14 cellular contexts compared by ENCODE assay signal in genomic region chr7:50302486-50303081, GRCh38. TPM values are rescaled to one million over a fixed set of nuclear protein-coding genes. Genes with fewer than 3 reads are reported as not detected.
DNase-seq lines count a peak whose midpoint lies in the region; ATAC-seq and TF ChIP-seq lines count a peak whose summit lies in the region.
"Had no signal": no experiment of that assay in that cellular context is flagged by ENCODE, and none has a peak within 500 bp of the region (broad histone marks: within the 10 kb centered on the region; RNA-seq: fewer than 3 reads in every experiment).

No MANE protein-coding gene starts in this region.

- no peak overlapping the region for H2BK15ac ChIP-seq in mesendoderm (replicated peaks; ENCODE audit: low read depth)

- intact Hi-C loops in CD4-positive, alpha-beta T cell (cut with DNase I, micrococcal nuclease), result loop anchor here in 1 of 2 experiments (2.0 to 5.0 kb wide), 2 partner anchors 30 to 160 kb away; no protein-coding TSS in a partner anchor
- intact Hi-C loops in activated T-helper 1 cell treated with anti-CD3 and anti-CD28 coated beads, Interleukin-12 subunit alpha, Interleukin-12 subunit beta, Interleukin-2, Interleukin-4 antibody, amounts not matched to agents 30 ng/mL and 10 ng/mL and 1 ng/mL, durations not matched to agents 14 hours and 24 hours and 36 hours (cut with micrococcal nuclease), result loop anchor here (1.0 kb wide), 1 partner anchor 10 kb away; no protein-coding TSS in a partner anchor

- no peak overlapping the region for H2BK120ac ChIP-seq in mesendoderm (ENCODE audit: low read depth, low read length)

- H2BK5ac ChIP-seq in mesendoderm (ENCODE audit: low read length), result no peak overlapping the region

- peak overlapping the region; percentile 86 for H3K4me3 Mint-ChIP-seq in CD4-positive, alpha-beta T cell
- peak overlapping the region; percentile 81 for H3K4me3 Mint-ChIP-seq in activated T-helper 1 cell treated with anti-CD3 and anti-CD28 coated beads, Interleukin-12 subunit alpha, Interleukin-12 subunit beta, Interleukin-2, Interleukin-4 antibody, amounts not matched to agents 30 ng/mL and 10 ng/mL and 1 ng/mL, durations not matched to agents 14 hours and 24 hours and 36 hours

- no peaks in the 10 kb centered on the region for H3K79me2 ChIP-seq in mesendoderm (ENCODE audit: control insufficient read depth, insufficient read depth, low read length)

- H3K4me2 ChIP-seq in mesendoderm (ENCODE audit: low read length), result no peak overlapping the region

- H3K56ac ChIP-seq in mesendoderm (ENCODE audit: low read length), result no peak overlapping the region

- no CpG with 5 or more reads among the region's 19 CpGs for WGBS in mesendoderm (ENCODE audit: extremely low coverage, insufficient coverage, low lambda C conversion rate)

- no peak for DNase-seq in CD4-positive, alpha-beta T cell
- DNase-seq in GM12864 (ENCODE audit: low read depth) (no peak), mesendoderm (peak; percentile 27), substantia nigra (lab: John Stamatoyannopoulos, UW) (no peak), NOMO-1 (lab: John Stamatoyannopoulos, UW; ENCODE audit: unreplicated experiment in 2 of 2) (no peak)
- no peak for DNase-seq in activated T-helper 1 cell treated with anti-CD3 and anti-CD28 coated beads, Interleukin-12 subunit alpha, Interleukin-12 subunit beta, Interleukin-2, Interleukin-4 antibody, amounts not matched to agents 30 ng/mL and 10 ng/mL and 1 ng/mL, durations not matched to agents 14 hours and 24 hours and 36 hours (ENCODE audit: low spot score)
- DNase-seq: head of caudate nucleus, NCI-H1694, NCI-H748 treated with DMSO at 0.1 percent for 48 hours had no signal

- H3K79me1 ChIP-seq in mesendoderm (ENCODE audit: low read length), result no peaks in the 10 kb centered on the region

- CTCF ChIA-PET in CD4-positive, alpha-beta T cell (lab: Charles Lee), result no interaction called here

- no peak overlapping the region for H3K9ac ChIP-seq in mesendoderm (ENCODE audit: low read length)

- no peaks in the 10 kb centered on the region for H3K9me3 ChIP-seq in CD4-positive, alpha-beta T cell (ENCODE audit: control insufficient read depth, low read length)
- H3K9me3 ChIP-seq: tibial nerve had no signal

- peaks cover 54% of the 10 kb centered on the region for H3K4me1 Mint-ChIP-seq in CD4-positive, alpha-beta T cell (ENCODE audit: low read depth)
- H3K4me1 Mint-ChIP-seq in activated T-helper 1 cell treated with anti-CD3 and anti-CD28 coated beads, Interleukin-12 subunit alpha, Interleukin-12 subunit beta, Interleukin-2, Interleukin-4 antibody, amounts not matched to agents 30 ng/mL and 10 ng/mL and 1 ng/mL, durations not matched to agents 14 hours and 24 hours and 36 hours (ENCODE audit: low read depth), result peaks cover 43% of the 10 kb centered on the region

- H3K4me1 ChIP-seq in mesendoderm (ENCODE audit: control insufficient read depth, low read depth, low read length), result no peaks in the 10 kb centered on the region

- H3K27ac Mint-ChIP-seq in CD4-positive, alpha-beta T cell, result peak overlapping the region; percentile 90
- peak overlapping the region; percentile 55 for H3K27ac Mint-ChIP-seq in activated T-helper 1 cell treated with anti-CD3 and anti-CD28 coated beads, Interleukin-12 subunit alpha, Interleukin-12 subunit beta, Interleukin-2, Interleukin-4 antibody, amounts not matched to agents 30 ng/mL and 10 ng/mL and 1 ng/mL, durations not matched to agents 14 hours and 24 hours and 36 hours

- H4K8ac ChIP-seq in mesendoderm (ENCODE audit: low read depth, low read length), result no peak overlapping the region

- POLR2A ChIA-PET in CD4-positive, alpha-beta T cell (lab: Charles Lee), result interaction anchor here (14.4 to 32.3 kb wide), 4 partner anchors 18 to 98 kb away, joined by 271 to 2111 read pairs (median 346); no protein-coding TSS in a partner anchor

- peak overlapping the region; percentile 60 for H3K27ac ChIP-seq in CD4-positive, alpha-beta T cell (ENCODE audit: low read depth, low read length)
- no peak overlapping the region for H3K27ac ChIP-seq in mesendoderm (ENCODE audit: low read depth, low read length)
- no peak overlapping the region for H3K27ac ChIP-seq in substantia nigra (ENCODE audit: low read depth, low read length, poor library complexity, severe bottlenecking)
- H3K27ac ChIP-seq: tibial nerve had no signal

- TF ChIP-seq CTCF in CD4-positive, alpha-beta T cell (IDR thresholded peaks at IDR 0.05), result no peak
- TF ChIP-seq CTCF in GM12864 (IDR thresholded peaks at IDR 0.05; ENCODE audit: low read depth, low read length, missing control alignments), result peak; percentile 4

- no peaks in the 10 kb centered on the region for H3K36me3 ChIP-seq in mesendoderm (ENCODE audit: control insufficient read depth, insufficient read depth, low read length)
- H3K36me3 ChIP-seq: tibial nerve had no signal

- H4K5ac ChIP-seq in mesendoderm (ENCODE audit: low read length), result no peak overlapping the region

- H3K9me3 Mint-ChIP-seq in CD4-positive, alpha-beta T cell, result no peaks in the 10 kb centered on the region
- no peaks in the 10 kb centered on the region for H3K9me3 Mint-ChIP-seq in activated T-helper 1 cell treated with anti-CD3 and anti-CD28 coated beads, Interleukin-12 subunit alpha, Interleukin-12 subunit beta, Interleukin-2, Interleukin-4 antibody, amounts not matched to agents 30 ng/mL and 10 ng/mL and 1 ng/mL, durations not matched to agents 14 hours and 24 hours and 36 hours

- no peak overlapping the region for H3K18ac ChIP-seq in mesendoderm (ENCODE audit: low read length)

- no peak overlapping the region for H2AK5ac ChIP-seq in mesendoderm (ENCODE audit: low read length)

- no peak for ATAC-seq in CD4-positive, alpha-beta T cell (ENCODE audit: poor library complexity)
- no peak for ATAC-seq in GM18907 (IDR thresholded peaks at IDR 0.05; ENCODE audit: unreplicated experiment)
- ATAC-seq in GM19395 (IDR thresholded peaks at IDR 0.05; ENCODE audit: unreplicated experiment), result no peak
- ATAC-seq: left lobe of liver had no signal

- no peaks in the 10 kb centered on the region for H3K27me3 ChIP-seq in CD4-positive, alpha-beta T cell (ENCODE audit: control insufficient read depth, insufficient read depth, low read length)
- H3K27me3 ChIP-seq in mesendoderm (ENCODE audit: insufficient read depth, low read length, poor library complexity), result peaks cover 13% of the 10 kb centered on the region

- H3K4me3 ChIP-seq in GM12864 (ENCODE audit: low read depth, low read length) (no peak overlapping the region), mesendoderm (ENCODE audit: low read length) (no peak overlapping the region)

- H3K27me3 Mint-ChIP-seq in CD4-positive, alpha-beta T cell, result no peaks in the 10 kb centered on the region
- peaks cover 5% of the 10 kb centered on the region for H3K27me3 Mint-ChIP-seq in activated T-helper 1 cell treated with anti-CD3 and anti-CD28 coated beads, Interleukin-12 subunit alpha, Interleukin-12 subunit beta, Interleukin-2, Interleukin-4 antibody, amounts not matched to agents 30 ng/mL and 10 ng/mL and 1 ng/mL, durations not matched to agents 14 hours and 24 hours and 36 hours (ENCODE audit: insufficient read depth)

- H3K4ac ChIP-seq in mesendoderm (ENCODE audit: low read depth, low read length), result no peak overlapping the region

- H3K23ac ChIP-seq in mesendoderm (ENCODE audit: low read length), result no peak overlapping the region

- peaks cover 32% of the 10 kb centered on the region for H3K36me3 Mint-ChIP-seq in CD4-positive, alpha-beta T cell (ENCODE audit: low read depth)
- H3K36me3 Mint-ChIP-seq in activated T-helper 1 cell treated with anti-CD3 and anti-CD28 coated beads, Interleukin-12 subunit alpha, Interleukin-12 subunit beta, Interleukin-2, Interleukin-4 antibody, amounts not matched to agents 30 ng/mL and 10 ng/mL and 1 ng/mL, durations not matched to agents 14 hours and 24 hours and 36 hours (ENCODE audit: low read depth), result peaks cover 27% of the 10 kb centered on the region

RNA-seq across cellular contexts. Expression of gene IKZF1, which starts 1.9 kb away (rescaled TPM):
- total RNA-seq in CD4-positive, alpha-beta T cell, result 100 to 1,000 TPM; 297 to 300 TPM
- 324 and 329 TPM in 2 replicates for total RNA-seq in activated T-helper 1 cell treated with anti-CD3 and anti-CD28 coated beads, Interleukin-12 subunit alpha, Interleukin-12 subunit beta, Interleukin-2, Interleukin-4 antibody, amounts not matched to agents 30 ng/mL and 10 ng/mL and 1 ng/mL, durations not matched to agents 14 hours and 24 hours and 36 hours
- polyA plus RNA-seq in mesendoderm (2013, experiment 1 of 2), result 0.29 TPM
- 0.31 TPM for polyA plus RNA-seq in mesendoderm (2013, experiment 2 of 2)
- total RNA-seq: bronchial epithelial cell had no signal
